Comparison of ENCODE assay signal across 8 cellular contexts in genomic region chr10:58267713-58268453, GRCh38. TPM values are rescaled to one million over a fixed set of nuclear protein-coding genes. Genes with fewer than 3 reads are reported as not detected.
DNase-seq lines count a peak whose midpoint lies in the region; ATAC-seq and TF ChIP-seq lines count a peak whose summit lies in the region.

Gene IPMK, minus strand, starts transcription at chr10:58267894. Its CDS starts 283 bp downstream, at chr10:58267611.

- peak; percentile 65 for TF ChIP-seq POLR2A in GM18505 (IDR thresholded peaks at IDR 0.05; ENCODE audit: borderline replicate concordance, extremely low read depth, insufficient read depth, insufficient read length)

- intact Hi-C loops in sciatic nerve (cut with DNase I): no loop called here

- in situ Hi-C loops in astrocyte of the cerebellum (cut with HindIII; ENCODE audit: low sequenced_read_pairs): no loop called here

- no peak for TF ChIP-seq CTCF in astrocyte of the cerebellum (IDR thresholded peaks at IDR 0.05; ENCODE audit: low read depth, low read length, missing control alignments)

- peak; percentile 57 for ATAC-seq in GM18505 (IDR thresholded peaks at IDR 0.05; ENCODE audit: unreplicated experiment)
- ATAC-seq in HG02885 (IDR thresholded peaks at IDR 0.05; ENCODE audit: poor library complexity, unreplicated experiment): peak; percentile 61
- peak; percentile 85 for ATAC-seq in sciatic nerve

- peak within 1 kb of the TSS; percentile 71 for H3K4me3 ChIP-seq in astrocyte of the cerebellum (ENCODE audit: low read depth, low read length)

- peak; percentile 51 for DNase-seq in NCI-H1694 (lab: John Stamatoyannopoulos, UW)
- DNase-seq in T1000 (lab: John Stamatoyannopoulos, UW): peak; percentile 94
- DNase-seq in astrocyte of the cerebellum (ENCODE audit: low read depth): peak; percentile 43
- peak; percentile 65 to 97 (median 90) for DNase-seq in hypothalamus (lab: John Stamatoyannopoulos, UW)
- DNase-seq in sciatic nerve (ENCODE audit: low spot score): peak; percentile 96
- DNase-seq in cortex of kidney (lab: John Stamatoyannopoulos, UW): no peak

RNA-seq across cellular contexts. Expression of gene IPMK, which starts in this region (rescaled TPM):
- 7.2 TPM for total RNA-seq in sciatic nerve
